Comparison of ENCODE assay signal across 17 cellular contexts in the genomic region with DNA sequence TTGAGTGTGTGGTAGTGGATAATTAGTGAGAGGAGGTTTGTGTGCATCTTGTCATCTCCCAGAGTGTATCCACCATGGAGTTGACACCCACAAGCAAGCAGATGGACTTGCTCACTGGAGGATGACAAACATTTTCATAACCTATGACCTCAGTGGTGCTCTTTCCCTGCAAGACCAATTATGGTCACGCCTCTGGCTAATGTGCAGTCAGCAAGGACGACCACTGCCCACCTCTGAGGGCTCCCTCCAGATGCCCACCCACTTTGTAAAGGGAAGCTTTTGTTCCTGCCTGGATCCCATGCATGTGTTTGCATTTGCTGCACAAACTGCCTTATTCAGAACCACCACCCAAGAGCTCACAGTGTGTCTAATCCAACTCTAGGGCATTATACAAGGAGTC.
DNase-seq lines count a peak whose midpoint lies in the region; ATAC-seq lines count a peak whose summit lies in the region.
"Had no signal": no experiment of that assay in that cellular context is flagged by ENCODE, and none has a peak within 500 bp of the region (broad histone marks: within the 10 kb centered on the region; RNA-seq: fewer than 3 reads in every experiment).

No MANE protein-coding gene starts in this region.

- H3K27ac Mint-ChIP-seq in activated naive CD8-positive, alpha-beta T cell, result peak overlapping the region; percentile 64
- H3K27ac Mint-ChIP-seq in activated naive CD8-positive, alpha-beta T cell treated with anti-CD3 and anti-CD28 coated beads for 36 hours, result no peak overlapping the region
- H3K27ac Mint-ChIP-seq in effector memory CD8-positive, alpha-beta T cell, result peak overlapping the region; percentile 46 to 94
- H3K27ac Mint-ChIP-seq in stimulated activated effector memory CD8-positive, alpha-beta T cell treated with anti-CD3 and anti-CD28 coated beads, Interleukin-12 subunit alpha, Interleukin-12 subunit beta, amount 100 ng/mL, for 72 hours, result no peak overlapping the region

- ATAC-seq in effector memory CD8-positive, alpha-beta T cell (replicated peaks), result no peak
- no peak for ATAC-seq in stimulated activated effector memory CD8-positive, alpha-beta T cell treated with anti-CD3 and anti-CD28 coated beads, Interleukin-12 subunit alpha, Interleukin-12 subunit beta, amount 100 ng/mL, for 72 hours

- no peaks in the 10 kb centered on the region for H3K36me3 Mint-ChIP-seq in activated naive CD8-positive, alpha-beta T cell
- no peaks in the 10 kb centered on the region for H3K36me3 Mint-ChIP-seq in activated naive CD8-positive, alpha-beta T cell treated with anti-CD3 and anti-CD28 coated beads for 36 hours
- H3K36me3 Mint-ChIP-seq in effector memory CD8-positive, alpha-beta T cell (ENCODE audit: insufficient read depth), result peaks cover 7% of the 10 kb centered on the region
- no peaks in the 10 kb centered on the region for H3K36me3 Mint-ChIP-seq in stimulated activated effector memory CD8-positive, alpha-beta T cell treated with anti-CD3 and anti-CD28 coated beads, Interleukin-12 subunit alpha, Interleukin-12 subunit beta, amount 100 ng/mL, for 72 hours

- no peaks in the 10 kb centered on the region for H3K36me3 ChIP-seq in KOPT-K1 (ENCODE audit: insufficient read depth, low read length)

- peaks cover 78% of the 10 kb centered on the region for H3K4me1 Mint-ChIP-seq in activated naive CD8-positive, alpha-beta T cell (ENCODE audit: low read depth)
- H3K4me1 Mint-ChIP-seq in activated naive CD8-positive, alpha-beta T cell treated with anti-CD3 and anti-CD28 coated beads for 36 hours, result peaks cover 68% of the 10 kb centered on the region
- peaks cover 73 to 85% of the 10 kb centered on the region in 2 donors for H3K4me1 Mint-ChIP-seq in effector memory CD8-positive, alpha-beta T cell (ENCODE audit: low read depth in 2 of 2)
- H3K4me1 Mint-ChIP-seq in stimulated activated effector memory CD8-positive, alpha-beta T cell treated with anti-CD3 and anti-CD28 coated beads, Interleukin-12 subunit alpha, Interleukin-12 subunit beta, amount 100 ng/mL, for 72 hours, result peaks cover 88% of the 10 kb centered on the region

- peak overlapping the region; percentile 80 for H3K27ac ChIP-seq in KOPT-K1 (ENCODE audit: low read depth, low read length, poor library complexity, severe bottlenecking)

- no peak overlapping the region for H3K4me3 Mint-ChIP-seq in activated naive CD8-positive, alpha-beta T cell
- H3K4me3 Mint-ChIP-seq in activated naive CD8-positive, alpha-beta T cell treated with anti-CD3 and anti-CD28 coated beads for 36 hours, result no peak overlapping the region
- peak overlapping the region; percentile 72 to 83 for H3K4me3 Mint-ChIP-seq in effector memory CD8-positive, alpha-beta T cell
- peak overlapping the region; percentile 62 for H3K4me3 Mint-ChIP-seq in stimulated activated effector memory CD8-positive, alpha-beta T cell treated with anti-CD3 and anti-CD28 coated beads, Interleukin-12 subunit alpha, Interleukin-12 subunit beta, amount 100 ng/mL, for 72 hours

- no peak for DNase-seq in activated naive CD8-positive, alpha-beta T cell treated with anti-CD3 and anti-CD28 coated beads for 36 hours
- no peak for DNase-seq in effector memory CD8-positive, alpha-beta T cell
- DNase-seq in stimulated activated effector memory CD8-positive, alpha-beta T cell treated with anti-CD3 and anti-CD28 coated beads, Interleukin-12 subunit alpha, Interleukin-12 subunit beta, amount 100 ng/mL, for 72 hours (ENCODE audit: low spot score in 2 of 2), result no peak
- DNase-seq in glomerular visceral epithelial cell (ENCODE audit: extremely low spot score) (no peak), COLO668 (lab: John Stamatoyannopoulos, UW; ENCODE audit: unreplicated experiment) (no peak)
- DNase-seq: GF-D8, GOT3, KBM-7, NCI-H1048, NCI-H1436 treated with DMSO at 0.1 percent for 48 hours, NCI-H2029 treated with DMSO at 0.1 percent for 48 hours, NCI-H2171 treated with DMSO at 0.1 percent for 48 hours, NCI-H748 treated with DMSO at 0.1 percent for 48 hours, OCI-M1, SHP77 treated with DMSO at 0.1 percent for 48 hours had no signal

- H3K27me3 Mint-ChIP-seq in activated naive CD8-positive, alpha-beta T cell, result no peaks in the 10 kb centered on the region
- no peaks in the 10 kb centered on the region for H3K27me3 Mint-ChIP-seq in activated naive CD8-positive, alpha-beta T cell treated with anti-CD3 and anti-CD28 coated beads for 36 hours
- no peaks in the 10 kb centered on the region for H3K27me3 Mint-ChIP-seq in effector memory CD8-positive, alpha-beta T cell

- no peaks in the 10 kb centered on the region for H3K9me3 Mint-ChIP-seq in activated naive CD8-positive, alpha-beta T cell (ENCODE audit: low read depth)
- no peaks in the 10 kb centered on the region for H3K9me3 Mint-ChIP-seq in activated naive CD8-positive, alpha-beta T cell treated with anti-CD3 and anti-CD28 coated beads for 36 hours
- H3K9me3 Mint-ChIP-seq in effector memory CD8-positive, alpha-beta T cell, result no peaks in the 10 kb centered on the region
- H3K9me3 Mint-ChIP-seq in stimulated activated effector memory CD8-positive, alpha-beta T cell treated with anti-CD3 and anti-CD28 coated beads, Interleukin-12 subunit alpha, Interleukin-12 subunit beta, amount 100 ng/mL, for 72 hours, result no peaks in the 10 kb centered on the region

- H3K9me3 ChIP-seq in KOPT-K1 (ENCODE audit: insufficient read depth, low read length, poor library complexity, severe bottlenecking), result no peaks in the 10 kb centered on the region

Comparison
In these comparisons a context has a peak if more than half of its experiments do, and no peak if none do; other contexts are left out.
1. H3K27ac Mint-ChIP-seq: peak in activated naive CD8-positive, alpha-beta T cell (single experiment) and effector memory CD8-positive, alpha-beta T cell (2 of 2); none in activated naive CD8-positive, alpha-beta T cell treated with anti-CD3 and anti-CD28 coated beads for 36 hours (single experiment) and stimulated activated effector memory CD8-positive, alpha-beta T cell treated with anti-CD3 and anti-CD28 coated beads, Interleukin-12 subunit alpha, Interleukin-12 subunit beta, amount 100 ng/mL, for 72 hours (single experiment).
2. H3K4me3 Mint-ChIP-seq: peak in effector memory CD8-positive, alpha-beta T cell (2 of 2) and stimulated activated effector memory CD8-positive, alpha-beta T cell treated with anti-CD3 and anti-CD28 coated beads, Interleukin-12 subunit alpha, Interleukin-12 subunit beta, amount 100 ng/mL, for 72 hours (single experiment); none in activated naive CD8-positive, alpha-beta T cell (single experiment) and activated naive CD8-positive, alpha-beta T cell treated with anti-CD3 and anti-CD28 coated beads for 36 hours (single experiment).